10 cellular contexts compared by ENCODE assay signal in genomic region chr19:42402376-42403116, GRCh38. TPM values are rescaled to one million over a fixed set of nuclear protein-coding genes. Genes with fewer than 3 reads are reported as not detected.
DNase-seq lines count a peak whose midpoint lies in the region; ATAC-seq lines count a peak whose summit lies in the region.
"Had no signal": no experiment of that assay in that cellular context is flagged by ENCODE, and none has a peak within 500 bp of the region (broad histone marks: within the 10 kb centered on the region; RNA-seq: fewer than 3 reads in every experiment).

No MANE protein-coding gene starts in this region.

- no peak for DNase-seq in activated naive CD4-positive, alpha-beta T cell treated with anti-CD3 and anti-CD28 coated beads for 36 hours
- DNase-seq in activated naive CD4-positive, alpha-beta T cell treated with anti-CD3 and anti-CD28 coated beads, Interleukin-2, amount 50 U/mL, for 16 hours = no peak
- peak; percentile 17 for DNase-seq in iPS-NIHi11 (ENCODE audit: low spot score)
- DNase-seq in superior temporal gyrus (ENCODE audit: extremely low spot score) = no peak
- no peak for DNase-seq in occipital lobe (lab: John Stamatoyannopoulos, UW)
- DNase-seq: DMS 273 treated with DMSO at 0.1 percent for 48 hours had no signal

- no peak overlapping the region for H3K27ac Mint-ChIP-seq in activated naive CD4-positive, alpha-beta T cell treated with anti-CD3 and anti-CD28 coated beads for 36 hours
- H3K27ac Mint-ChIP-seq in activated T-helper 17 cell treated with anti-CD3 and anti-CD28 coated beads, Interleukin-2, amount 50 U/mL, for 72 hours = no peak overlapping the region

- no peaks in the 10 kb centered on the region for H3K27me3 Mint-ChIP-seq in activated naive CD4-positive, alpha-beta T cell treated with anti-CD3 and anti-CD28 coated beads for 36 hours (ENCODE audit: low read depth)
- no peaks in the 10 kb centered on the region for H3K27me3 Mint-ChIP-seq in activated T-helper 17 cell treated with anti-CD3 and anti-CD28 coated beads, Interleukin-2, amount 50 U/mL, for 72 hours

- peaks cover 20% of the 10 kb centered on the region for H3K36me3 Mint-ChIP-seq in activated naive CD4-positive, alpha-beta T cell treated with anti-CD3 and anti-CD28 coated beads for 36 hours (ENCODE audit: low read depth)
- H3K36me3 Mint-ChIP-seq in activated T-helper 17 cell treated with anti-CD3 and anti-CD28 coated beads, Interleukin-2, amount 50 U/mL, for 72 hours (ENCODE audit: low read depth) = peaks cover 17% of the 10 kb centered on the region

- intact Hi-C loops in activated naive CD4-positive, alpha-beta T cell treated with anti-CD3 and anti-CD28 coated beads for 36 hours (cut with micrococcal nuclease) = loop anchor here (5.0 kb wide), 1 partner anchor 295 kb away; no protein-coding TSS in a partner anchor

- H3K27ac ChIP-seq in temporal lobe (ENCODE audit: low read depth, low read length) = peak overlapping the region; percentile 64

- H3K4me3 Mint-ChIP-seq in activated naive CD4-positive, alpha-beta T cell treated with anti-CD3 and anti-CD28 coated beads for 36 hours = peak overlapping the region; percentile 71
- H3K4me3 Mint-ChIP-seq in activated T-helper 17 cell treated with anti-CD3 and anti-CD28 coated beads, Interleukin-2, amount 50 U/mL, for 72 hours = peak overlapping the region; percentile 73

- no peak for ATAC-seq in activated T-helper 17 cell treated with anti-CD3 and anti-CD28 coated beads, Interleukin-2, amount 50 U/mL, for 72 hours (replicated peaks)
- ATAC-seq in GM18520 (IDR thresholded peaks at IDR 0.05; ENCODE audit: unreplicated experiment) = no peak

- H3K4me1 Mint-ChIP-seq in activated naive CD4-positive, alpha-beta T cell treated with anti-CD3 and anti-CD28 coated beads for 36 hours (ENCODE audit: low read depth) = peaks cover 29% of the 10 kb centered on the region
- H3K4me1 Mint-ChIP-seq in activated T-helper 17 cell treated with anti-CD3 and anti-CD28 coated beads, Interleukin-2, amount 50 U/mL, for 72 hours = peaks cover 14% of the 10 kb centered on the region

- CTCF ChIA-PET in activated naive CD4-positive, alpha-beta T cell treated with anti-CD3 and anti-CD28 coated beads for 36 hours (lab: Charles Lee) = no interaction called here

- H3K9me3 Mint-ChIP-seq in activated naive CD4-positive, alpha-beta T cell treated with anti-CD3 and anti-CD28 coated beads for 36 hours = no peaks in the 10 kb centered on the region
- H3K9me3 Mint-ChIP-seq in activated T-helper 17 cell treated with anti-CD3 and anti-CD28 coated beads, Interleukin-2, amount 50 U/mL, for 72 hours = no peaks in the 10 kb centered on the region

RNA-seq across cellular contexts. Expression of gene CNFN, which starts 12.4 kb away (rescaled TPM):
- total RNA-seq in activated naive CD4-positive, alpha-beta T cell treated with anti-CD3 and anti-CD28 coated beads for 36 hours = not detected
- total RNA-seq in activated T-helper 17 cell treated with anti-CD3 and anti-CD28 coated beads, Interleukin-2, amount 50 U/mL, for 72 hours = under 1 TPM in 1 of 2 donors, not detected in 1; 0.54 TPM
- total RNA-seq in temporal lobe (not detected), occipital lobe (not detected)

RNA-seq across cellular contexts. Expression of gene LIPE, which starts 24.6 kb away (rescaled TPM):
- 10 to 100 TPM; 30.2 to 32.5 TPM for total RNA-seq in activated naive CD4-positive, alpha-beta T cell treated with anti-CD3 and anti-CD28 coated beads for 36 hours
- 10 to 100 TPM; 12.5 to 25.5 TPM for total RNA-seq in activated T-helper 17 cell treated with anti-CD3 and anti-CD28 coated beads, Interleukin-2, amount 50 U/mL, for 72 hours
- total RNA-seq in temporal lobe = 6.9 TPM
- 9.2 TPM for total RNA-seq in occipital lobe

RNA-seq across cellular contexts. Expression of gene CXCL17, which starts 40.2 kb away (rescaled TPM):
- not detected for total RNA-seq in activated naive CD4-positive, alpha-beta T cell treated with anti-CD3 and anti-CD28 coated beads for 36 hours
- total RNA-seq in activated T-helper 17 cell treated with anti-CD3 and anti-CD28 coated beads, Interleukin-2, amount 50 U/mL, for 72 hours = not detected
- total RNA-seq in temporal lobe (not detected), occipital lobe (0.31 TPM)
- total RNA-seq: testis had no signal
